ENCODE assay signal across 1 cellular context in the genomic region with DNA sequence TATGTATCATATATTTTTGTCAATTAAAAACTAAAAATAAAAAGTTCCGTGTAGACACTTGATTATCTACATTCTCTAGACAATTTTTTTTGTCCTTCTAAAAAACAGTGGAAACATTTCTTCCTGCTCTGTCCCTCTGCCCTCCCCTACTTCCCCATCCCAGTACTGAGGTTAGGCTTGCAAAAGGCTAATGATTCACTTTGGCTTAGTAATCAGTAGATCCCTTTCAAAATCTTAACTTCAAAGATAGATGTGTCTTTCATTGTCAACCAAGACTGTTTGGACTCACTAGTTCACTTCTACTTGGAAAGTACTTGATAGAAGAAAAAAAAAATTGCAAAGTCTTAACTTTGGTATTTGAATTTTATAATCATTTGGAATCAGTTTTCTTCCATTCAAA.
TF ChIP-seq lines count a peak whose summit lies in the region.

No MANE protein-coding gene starts in this region.

TF ChIP-seq in SK-N-SH, 30 proteins besides CTCF, POLR2A, EP300 and RAD21 (continued from another document):
- TF ChIP-seq, protein P1, sequence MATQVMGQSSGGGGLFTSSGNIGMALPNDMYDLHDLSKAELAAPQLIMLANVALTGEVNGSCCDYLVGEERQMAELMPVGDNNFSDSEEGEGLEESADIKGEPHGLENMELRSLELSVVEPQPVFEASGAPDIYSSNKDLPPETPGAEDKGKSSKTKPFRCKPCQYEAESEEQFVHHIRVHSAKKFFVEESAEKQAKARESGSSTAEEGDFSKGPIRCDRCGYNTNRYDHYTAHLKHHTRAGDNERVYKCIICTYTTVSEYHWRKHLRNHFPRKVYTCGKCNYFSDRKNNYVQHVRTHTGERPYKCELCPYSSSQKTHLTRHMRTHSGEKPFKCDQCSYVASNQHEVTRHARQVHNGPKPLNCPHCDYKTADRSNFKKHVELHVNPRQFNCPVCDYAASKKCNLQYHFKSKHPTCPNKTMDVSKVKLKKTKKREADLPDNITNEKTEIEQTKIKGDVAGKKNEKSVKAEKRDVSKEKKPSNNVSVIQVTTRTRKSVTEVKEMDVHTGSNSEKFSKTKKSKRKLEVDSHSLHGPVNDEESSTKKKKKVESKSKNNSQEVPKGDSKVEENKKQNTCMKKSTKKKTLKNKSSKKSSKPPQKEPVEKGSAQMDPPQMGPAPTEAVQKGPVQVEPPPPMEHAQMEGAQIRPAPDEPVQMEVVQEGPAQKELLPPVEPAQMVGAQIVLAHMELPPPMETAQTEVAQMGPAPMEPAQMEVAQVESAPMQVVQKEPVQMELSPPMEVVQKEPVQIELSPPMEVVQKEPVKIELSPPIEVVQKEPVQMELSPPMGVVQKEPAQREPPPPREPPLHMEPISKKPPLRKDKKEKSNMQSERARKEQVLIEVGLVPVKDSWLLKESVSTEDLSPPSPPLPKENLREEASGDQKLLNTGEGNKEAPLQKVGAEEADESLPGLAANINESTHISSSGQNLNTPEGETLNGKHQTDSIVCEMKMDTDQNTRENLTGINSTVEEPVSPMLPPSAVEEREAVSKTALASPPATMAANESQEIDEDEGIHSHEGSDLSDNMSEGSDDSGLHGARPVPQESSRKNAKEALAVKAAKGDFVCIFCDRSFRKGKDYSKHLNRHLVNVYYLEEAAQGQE (IDR thresholded peaks at IDR 0.05; ENCODE audit: low read depth, low read length): no peak
- TF ChIP-seq, protein P2, sequence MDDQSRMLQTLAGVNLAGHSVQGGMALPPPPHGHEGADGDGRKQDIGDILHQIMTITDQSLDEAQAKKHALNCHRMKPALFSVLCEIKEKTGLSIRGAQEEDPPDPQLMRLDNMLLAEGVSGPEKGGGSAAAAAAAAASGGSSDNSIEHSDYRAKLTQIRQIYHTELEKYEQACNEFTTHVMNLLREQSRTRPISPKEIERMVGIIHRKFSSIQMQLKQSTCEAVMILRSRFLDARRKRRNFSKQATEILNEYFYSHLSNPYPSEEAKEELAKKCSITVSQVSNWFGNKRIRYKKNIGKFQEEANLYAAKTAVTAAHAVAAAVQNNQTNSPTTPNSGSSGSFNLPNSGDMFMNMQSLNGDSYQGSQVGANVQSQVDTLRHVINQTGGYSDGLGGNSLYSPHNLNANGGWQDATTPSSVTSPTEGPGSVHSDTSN (IDR thresholded peaks at IDR 0.05): no peak
- TF ChIP-seq FOXM1 (IDR thresholded peaks at IDR 0.05; ENCODE audit: low read depth): no peak
